Comparison of ENCODE assay signal across 8 cellular contexts in the genomic region with DNA sequence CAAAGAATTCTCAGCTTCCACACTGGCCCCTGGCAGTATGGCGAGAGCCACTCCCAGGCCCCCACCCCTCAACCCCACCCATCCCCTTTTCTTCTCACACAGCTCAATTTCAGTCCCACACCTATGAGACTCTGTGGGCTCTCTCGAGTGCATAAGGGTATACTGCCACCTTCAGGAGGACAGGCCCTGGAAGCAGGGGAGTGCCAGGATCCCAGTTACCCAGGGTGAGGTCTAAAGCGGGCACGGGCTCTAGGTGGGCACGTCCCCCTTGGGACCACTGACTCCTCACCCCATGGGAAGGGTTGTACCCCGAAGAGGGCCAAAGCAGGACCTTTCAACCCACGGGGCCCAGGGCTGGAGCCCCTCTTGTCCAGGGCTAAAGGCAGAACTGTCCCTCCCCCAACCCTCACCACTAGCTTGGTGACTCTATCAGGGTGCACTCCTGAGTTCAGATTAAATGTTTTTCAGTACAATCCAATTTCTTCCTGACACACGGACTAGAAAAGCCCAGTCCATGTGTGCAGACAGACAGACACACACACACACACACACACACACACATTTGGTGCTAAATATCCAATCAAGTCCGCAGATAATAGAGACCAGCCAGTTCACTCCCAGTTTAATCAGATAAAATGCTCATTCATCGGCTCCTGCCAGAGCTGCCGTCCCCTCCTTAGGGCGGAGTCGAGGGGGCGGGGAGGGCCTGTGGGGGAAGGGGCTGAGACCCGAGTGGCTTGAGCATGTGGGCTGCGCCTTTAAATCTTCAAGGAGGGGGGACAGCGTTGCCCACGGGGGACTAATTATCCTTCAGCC. TPM values are rescaled to one million over a fixed set of nuclear protein-coding genes. Genes with fewer than 3 reads are reported as not detected.
DNase-seq lines count a peak whose midpoint lies in the region; ATAC-seq and TF ChIP-seq lines count a peak whose summit lies in the region.

No MANE protein-coding gene starts in this region.

- H3K4me3 ChIP-seq in KMS-11 (IDR thresholded peaks at IDR 0.05; ENCODE audit: insufficient read depth, low read depth, low read length) (no peak overlapping the region), Panc1 (ENCODE audit: low read depth in 2 of 2, low read length in 2 of 2) (no peak overlapping the region), cardiac fibroblast (replicated peaks in 1 of 2; ENCODE audit: low read depth in 2 of 2, low read length in 2 of 2) (no peak overlapping the region)

- no peaks in the 10 kb centered on the region for H4K20me1 ChIP-seq in KMS-11 (ENCODE audit: insufficient read depth)

- in situ Hi-C loops in Panc1 (cut with HindIII; ENCODE audit: low pct_unique_long_range_greater_than_20kb, low sequenced_read_pairs) = no loop called here

- intact Hi-C loops in Panc1 (cut with micrococcal nuclease; ENCODE audit: unreplicated experiment) = loop anchor here (1.0 kb wide), 1 partner anchor 180 kb away; no protein-coding TSS in a partner anchor
- intact Hi-C loops in left colon (cut with DNase I, micrococcal nuclease) = loop anchor here in 1 of 2 donors (5.0 kb wide), 1 partner anchor 181 kb away; no protein-coding TSS in a partner anchor

- ATAC-seq in Panc1 (peak; percentile 88), left colon (peak; percentile 80), HG02642 (IDR thresholded peaks at IDR 0.05; ENCODE audit: poor library complexity, unreplicated experiment) (no peak), GM21381 (IDR thresholded peaks at IDR 0.05; ENCODE audit: unreplicated experiment) (no peak)

- no peak overlapping the region for H3K4me2 ChIP-seq in KMS-11

- H3K9ac ChIP-seq in KMS-11 = no peak overlapping the region

- no peaks in the 10 kb centered on the region for H3K79me2 ChIP-seq in KMS-11 (ENCODE audit: insufficient read depth, low read depth)

- H3K9me3 ChIP-seq in Panc1 (ENCODE audit: control insufficient read depth, insufficient read depth, low read depth, low read length) = no peaks in the 10 kb centered on the region

- H3K27me3 ChIP-seq in KMS-11 (ENCODE audit: insufficient read depth, low read depth) = peaks cover 89% of the 10 kb centered on the region
- H3K27me3 ChIP-seq in Panc1 (ENCODE audit: control insufficient read depth, insufficient read depth, low read length) = no peaks in the 10 kb centered on the region

- no peaks in the 10 kb centered on the region for H3K36me3 ChIP-seq in KMS-11 (ENCODE audit: insufficient read depth)
- no peaks in the 10 kb centered on the region for H3K36me3 ChIP-seq in Panc1 (ENCODE audit: control insufficient read depth, insufficient read depth, low read length)

- H3K27ac ChIP-seq in KMS-11 = no peak overlapping the region
- no peak overlapping the region for H3K27ac ChIP-seq in Panc1 (ENCODE audit: low read length)
- no peak overlapping the region for H3K27ac ChIP-seq in substantia nigra (ENCODE audit: low read depth, low read length, poor library complexity, severe bottlenecking)

- TF ChIP-seq CTCF in KMS-11 (conservative IDR thresholded peaks at IDR 0.05; ENCODE audit: low read depth, low read length) = peak; percentile 63
- TF ChIP-seq CTCF in Panc1 (IDR thresholded peaks at IDR 0.05) = peak; percentile 90
- peak; percentile 85 for TF ChIP-seq CTCF in cardiac fibroblast (IDR thresholded peaks at IDR 0.05; ENCODE audit: low read depth, low read length)

- CTCF ChIA-PET in Panc1 (lab: Charles Lee) = interaction anchor here (0.6 to 2.7 kb wide), 31 partner anchors 8 to 520 kb away, joined by 3 to 53 read pairs (median 4); a partner anchor contains a TSS

- H3K4me1 ChIP-seq in KMS-11 (ENCODE audit: low read depth, poor library complexity, severe bottlenecking) = no peaks in the 10 kb centered on the region
- no peaks in the 10 kb centered on the region; the same call in 1 of the 2 replicates for H3K4me1 ChIP-seq in Panc1 (ENCODE audit: control insufficient read depth, insufficient read depth, low read length)

- BruUV-seq in Panc1 (replicated peaks; lab: Mats Ljungman, UMichigan) = no TSS peak

- POLR2A ChIA-PET in Panc1 (lab: Charles Lee) = interaction anchor here (0.6 to 1.0 kb wide), 3 partner anchors 13 to 462 kb away, joined by 5 to 10 read pairs (median 5); no protein-coding TSS in a partner anchor

- H2AFZ ChIP-seq in KMS-11 (ENCODE audit: low read depth) = no peak overlapping the region

- DNase-seq in EL = peak; percentile 54
- no peak for DNase-seq in Panc1 (ENCODE audit: low read depth, low spot score)
- peak; percentile 76 to 80 for DNase-seq in cardiac fibroblast (ENCODE audit: low read depth in 2 of 2)
- peak in 1 of 2 donors; percentile 47 for DNase-seq in left colon
- peak in 26 of 49 donors; percentile 1 to 48 (median 18) for DNase-seq in substantia nigra (lab: John Stamatoyannopoulos, UW)

RNA-seq across cellular contexts. Expression of a gene that starts 59.4 kb away (rescaled TPM):
- total RNA-seq in Panc1 (2021; ENCODE audit: unreplicated experiment) = 0.57 TPM
- 1.5 TPM for polyA plus RNA-seq in Panc1 (2012; ENCODE audit: insufficient read length)
- total RNA-seq in left colon = under 1 TPM in 1 of 2 donors, not detected in 1; 0.31 TPM

Comparison
In these comparisons a context has a peak if more than half of its experiments do, and no peak if none do; other contexts are left out.
1. ATAC-seq: peak in Panc1 (single experiment) and left colon (single experiment); none in HG02642 (single experiment) and GM21381 (single experiment).
2. Peak in every context shown above with its lines, with median percentiles within 50 percentile points of each other: CTCF ChIP-seq.